8 cellular contexts compared by ENCODE assay signal in genomic region chr6:23348185-23348584, GRCh38.
"Had no signal": no experiment of that assay in that cellular context is flagged by ENCODE, and none has a peak within 500 bp of the region (broad histone marks: within the 10 kb centered on the region; RNA-seq: fewer than 3 reads in every experiment).

No MANE protein-coding gene starts in this region.

- H3K4me3 ChIP-seq: GM12878 had no signal

- DNase-seq: GDM1, GF-D8 had no signal

- FAIRE-seq: G401.6, GM12878, GM12891, GM12892, GM18507, GM19239 had no signal

- ATAC-seq: GM12878 had no signal
